ENCODE assay signal across 1 cellular context in genomic region chr11:2411446-2412305, GRCh38.
TF ChIP-seq lines count a peak whose summit lies in the region.

No MANE protein-coding gene starts in this region.

TF ChIP-seq in K562, 482 proteins besides CTCF, POLR2A, EP300 and RAD21:
- TF ChIP-seq POLR3A (IDR thresholded peaks at IDR 0.05; ENCODE audit: borderline replicate concordance, extremely low read depth, insufficient read depth, insufficient read length), result no peak
- no peak for TF ChIP-seq ZBED1 (IDR thresholded peaks at IDR 0.05)
- peak; percentile 55 for TF ChIP-seq MAX (CRISPR knock-in tag; IDR thresholded peaks at IDR 0.05)
- no peak for TF ChIP-seq E2F1 (CRISPR knock-in tag; IDR thresholded peaks at IDR 0.05)
- TF ChIP-seq ZFP36 (IDR thresholded peaks at IDR 0.05; ENCODE audit: low read depth, low read length, partially characterized antibody), result peak; percentile 37
